8 cellular contexts compared by ENCODE assay signal in the genomic region with DNA sequence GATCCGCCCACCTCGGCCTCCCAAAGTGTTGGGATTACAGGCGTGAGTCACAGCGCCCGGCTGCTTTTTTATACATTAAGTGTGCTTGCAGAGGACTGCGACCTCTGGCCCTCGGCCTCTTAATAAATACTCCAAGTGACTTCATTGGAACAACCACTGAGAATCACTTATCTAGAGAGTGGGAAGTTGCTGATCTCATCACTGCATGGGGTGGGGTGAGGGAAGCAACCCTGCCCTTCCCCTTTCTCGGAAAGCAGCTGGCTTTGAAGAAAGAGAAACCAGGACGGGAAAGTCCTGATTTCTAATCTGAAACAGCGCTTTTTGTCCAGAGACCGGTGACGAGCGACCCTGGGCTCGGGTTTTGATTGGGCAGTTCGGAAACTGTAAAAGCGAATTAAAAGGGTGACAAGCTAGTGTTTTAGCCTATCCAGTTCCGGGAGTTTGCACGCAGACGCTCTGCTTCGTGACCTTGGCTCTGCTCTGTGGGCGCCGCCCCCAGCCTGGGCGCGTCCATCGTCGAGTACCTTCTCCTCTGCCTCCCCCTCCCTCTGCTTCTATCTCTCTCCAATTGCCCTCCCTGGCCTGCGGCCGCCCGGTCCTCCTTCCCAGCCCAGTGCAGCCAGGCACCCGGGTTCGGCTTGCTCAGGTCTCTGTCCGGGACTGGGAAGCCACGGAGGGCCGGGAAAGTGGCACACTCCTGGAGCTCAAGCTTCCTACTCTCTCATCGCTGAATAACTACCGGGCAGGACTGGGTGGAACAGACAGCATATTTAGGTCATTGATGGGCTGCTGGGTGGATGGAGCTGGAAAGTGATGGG. TPM values are rescaled to one million over a fixed set of nuclear protein-coding genes. Genes with fewer than 3 reads are reported as not detected.
DNase-seq lines count a peak whose midpoint lies in the region; ATAC-seq and TF ChIP-seq lines count a peak whose summit lies in the region.

No MANE protein-coding gene starts in this region.

- H3K36me3 Mint-ChIP-seq in activated T-cell treated with anti-CD3 and anti-CD28 coated beads, Interleukin-2, amount 50 U/mL, for 72 hours (ENCODE audit: insufficient read depth in 2 of 2), result peaks cover 15 to 23% of the 10 kb centered on the region in 2 donors

- CTCF ChIA-PET in Panc1 (lab: Charles Lee), result interaction anchor here (0.6 to 1.6 kb wide), 4 partner anchors 9 to 65 kb away, joined by 4 to 26 read pairs (median 4); partner anchors contain the start of genes PATL2 and SPG11

- POLR2A ChIA-PET in Panc1 (lab: Charles Lee), result interaction anchor here (0.6 to 5.4 kb wide), 4 partner anchors 9 to 149 kb away, joined by 3 to 28 read pairs (median 4); partner anchors contain the start of genes B2M and PATL2

- peak overlapping the region; percentile 99 to 100 for H3K4me3 Mint-ChIP-seq in activated T-cell treated with anti-CD3 and anti-CD28 coated beads, Interleukin-2, amount 50 U/mL, for 72 hours

- no peaks in the 10 kb centered on the region for H4K20me1 ChIP-seq in KMS-11 (ENCODE audit: insufficient read depth)

- H3K27me3 ChIP-seq in KMS-11 (ENCODE audit: insufficient read depth, low read depth) (no peaks in the 10 kb centered on the region), Panc1 (ENCODE audit: control insufficient read depth, insufficient read depth, low read length) (no peaks in the 10 kb centered on the region), mucosa of stomach (ENCODE audit: control insufficient read depth, insufficient read depth, low read length) (no peaks in the 10 kb centered on the region)

- H3K27ac Mint-ChIP-seq in activated T-cell treated with anti-CD3 and anti-CD28 coated beads, Interleukin-2, amount 50 U/mL, for 72 hours, result peak overlapping the region; percentile 100

- in situ Hi-C loops in Panc1 (cut with HindIII; ENCODE audit: low pct_unique_long_range_greater_than_20kb, low sequenced_read_pairs), result no loop called here

- BruUV-seq in Panc1 (replicated peaks; lab: Mats Ljungman, UMichigan), result no TSS peak

- H3K4me1 Mint-ChIP-seq in activated T-cell treated with anti-CD3 and anti-CD28 coated beads, Interleukin-2, amount 50 U/mL, for 72 hours (ENCODE audit: low read depth), result peaks cover 75% of the 10 kb centered on the region

- H3K79me2 ChIP-seq in KMS-11 (ENCODE audit: insufficient read depth, low read depth), result peaks cover 10% of the 10 kb centered on the region; the same call in 1 of the 2 replicates

- H3K4me3 ChIP-seq in KMS-11 (IDR thresholded peaks at IDR 0.05; ENCODE audit: insufficient read depth, low read depth, low read length) (no peak overlapping the region), Panc1 (ENCODE audit: low read depth in 2 of 2, low read length in 2 of 2) (peak overlapping the region; percentile 91 to 96), mucosa of stomach (ENCODE audit: low read length) (peak overlapping the region; percentile 81)

- H3K9ac ChIP-seq in KMS-11, result peak overlapping the region; percentile 63
- H3K9ac ChIP-seq in mucosa of stomach (ENCODE audit: low read length), result peak overlapping the region; percentile 99

- H2AFZ ChIP-seq in KMS-11 (ENCODE audit: low read depth), result peak overlapping the region; percentile 84

- DNase-seq in DMS79 (lab: John Stamatoyannopoulos, UW) (peak; percentile 85), Panc1 (ENCODE audit: low read depth, low spot score) (peak; percentile 98)
- DNase-seq in activated T-cell treated with anti-CD3 and anti-CD28 coated beads, Interleukin-2, amount 50 U/mL, for 72 hours, result peak; percentile 95
- peak; percentile 96 for DNase-seq in stimulated activated CD8-positive, alpha-beta memory T cell treated with anti-CD3 and anti-CD28 coated beads, Interleukin-4, amount 100 ng/mL, for 48 hours

- TF ChIP-seq CTCF in KMS-11 (conservative IDR thresholded peaks at IDR 0.05; ENCODE audit: low read depth, low read length) (no peak), Panc1 (IDR thresholded peaks at IDR 0.05) (no peak)

- no peaks in the 10 kb centered on the region for H3K9me3 ChIP-seq in Panc1 (ENCODE audit: control insufficient read depth, insufficient read depth, low read depth, low read length)
- no peaks in the 10 kb centered on the region for H3K9me3 ChIP-seq in mucosa of stomach (ENCODE audit: control insufficient read depth, low read length)

- H3K36me3 ChIP-seq in KMS-11 (ENCODE audit: insufficient read depth) (no peaks in the 10 kb centered on the region), Panc1 (ENCODE audit: control insufficient read depth, insufficient read depth, low read length) (no peaks in the 10 kb centered on the region; the same call in 1 of the 2 replicates), mucosa of stomach (ENCODE audit: control insufficient read depth, insufficient read depth, low read length) (no peaks in the 10 kb centered on the region)

- peak overlapping the region; percentile 88; the same call in 1 of the 2 replicates for H3K4me2 ChIP-seq in KMS-11

- peak; percentile 72 for ATAC-seq in GM21786 (IDR thresholded peaks at IDR 0.05; ENCODE audit: unreplicated experiment)
- peak; percentile 92 for ATAC-seq in Panc1
- ATAC-seq in activated T-cell treated with anti-CD3 and anti-CD28 coated beads, Interleukin-2, amount 50 U/mL, for 72 hours (replicated peaks in 1 of 2), result peak; percentile 74 to 76
- ATAC-seq in esophagus mucosa, result peak; percentile 93

- intact Hi-C loops in Panc1 (cut with micrococcal nuclease; ENCODE audit: unreplicated experiment), result no loop called here

- peak overlapping the region; percentile 87 for H3K27ac ChIP-seq in KMS-11
- peak overlapping the region; percentile 99 for H3K27ac ChIP-seq in Panc1 (ENCODE audit: low read length)

- no peaks in the 10 kb centered on the region for H3K9me3 Mint-ChIP-seq in activated T-cell treated with anti-CD3 and anti-CD28 coated beads, Interleukin-2, amount 50 U/mL, for 72 hours

- H3K27me3 Mint-ChIP-seq in activated T-cell treated with anti-CD3 and anti-CD28 coated beads, Interleukin-2, amount 50 U/mL, for 72 hours (ENCODE audit: low read depth), result no peaks in the 10 kb centered on the region

- H3K4me1 ChIP-seq in KMS-11 (ENCODE audit: low read depth, poor library complexity, severe bottlenecking), result peaks cover 64% of the 10 kb centered on the region
- H3K4me1 ChIP-seq in Panc1 (ENCODE audit: control insufficient read depth, insufficient read depth, low read length), result peaks cover 43% of the 10 kb centered on the region
- peaks cover 23% of the 10 kb centered on the region for H3K4me1 ChIP-seq in mucosa of stomach (ENCODE audit: control insufficient read depth, insufficient read depth, low read length)

RNA-seq across cellular contexts. Expression of gene TRIM69, which starts 7.5 kb away (rescaled TPM):
- total RNA-seq in Panc1 (2021; ENCODE audit: unreplicated experiment), result 16.7 TPM
- polyA plus RNA-seq in Panc1 (2012; ENCODE audit: insufficient read length), result 14.9 TPM
- 10 to 100 TPM; 86.1 to 92.9 TPM for total RNA-seq in activated T-cell treated with anti-CD3 and anti-CD28 coated beads, Interleukin-2, amount 50 U/mL, for 72 hours
- total RNA-seq in esophagus mucosa, result 17.9 TPM

RNA-seq across cellular contexts. Expression of gene B2M, which starts 17.5 kb away (rescaled TPM):
- total RNA-seq in Panc1 (2021; ENCODE audit: unreplicated experiment) (914 TPM), esophagus mucosa (469 TPM)
- 836 TPM for polyA plus RNA-seq in Panc1 (2012; ENCODE audit: insufficient read length)
- 1,000 to 10,000 TPM; 5,611 to 6,275 TPM for total RNA-seq in activated T-cell treated with anti-CD3 and anti-CD28 coated beads, Interleukin-2, amount 50 U/mL, for 72 hours

RNA-seq across cellular contexts. Expression of gene PATL2, which starts 17.7 kb away (rescaled TPM):
- 0.49 TPM for total RNA-seq in Panc1 (2021; ENCODE audit: unreplicated experiment)
- polyA plus RNA-seq in Panc1 (2012; ENCODE audit: insufficient read length), result not detected
- total RNA-seq in activated T-cell treated with anti-CD3 and anti-CD28 coated beads, Interleukin-2, amount 50 U/mL, for 72 hours, result 10 to 100 TPM; 50.8 to 52.9 TPM
- 1.2 TPM for total RNA-seq in esophagus mucosa

Comparison
In these comparisons a context has a peak if more than half of its experiments do, and no peak if none do; other contexts are left out.
1. RNA of gene PATL2, which starts 17.7 kb away (total RNA-seq): 50.8 to 52.9 TPM in activated T-cell treated with anti-CD3 and anti-CD28 coated beads, Interleukin-2, amount 50 U/mL, for 72 hours; 1.2 TPM in esophagus mucosa (single experiment) and 0.49 TPM in Panc1 (single experiment); every median in the first group is over 10 times any median in the second.
2. Peak in every context shown above with its lines, with median percentiles within 50 percentile points of each other: DNase-seq and ATAC-seq.